ENCODE assay signal across 26 cellular contexts in the genomic region with DNA sequence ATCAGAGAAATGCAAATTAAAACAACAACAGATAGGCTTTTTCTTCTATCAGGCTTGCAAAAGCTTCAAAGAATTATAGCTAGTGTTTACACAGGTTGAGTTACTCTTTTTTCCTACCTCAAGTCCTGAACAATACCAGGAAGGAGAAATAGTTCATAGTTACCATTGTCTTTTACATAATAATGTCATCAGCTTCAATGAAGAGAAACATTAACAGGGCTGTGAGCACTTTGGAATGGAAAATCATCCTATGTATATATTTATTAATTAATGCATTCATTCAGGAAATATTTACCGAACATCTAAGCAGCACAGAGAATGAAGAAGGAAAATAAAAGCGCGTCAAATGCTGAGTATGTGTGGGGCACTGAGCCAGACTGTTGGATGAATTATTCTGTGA.
"Had no signal": no experiment of that assay in that cellular context is flagged by ENCODE, and none has a peak within 500 bp of the region (broad histone marks: within the 10 kb centered on the region; RNA-seq: fewer than 3 reads in every experiment).

No MANE protein-coding gene starts in this region.

- H3K27me3 ChIP-seq: esophagus squamous epithelium, heart right ventricle, sigmoid colon, stomach, thyroid gland had no signal

- H3K9me3 ChIP-seq: esophagus squamous epithelium, heart right ventricle, lower lobe of right lung, mucosa of descending colon, sigmoid colon, stomach, thyroid gland had no signal

- H3K36me3 ChIP-seq: esophagus squamous epithelium, heart right ventricle, lower lobe of right lung, sigmoid colon, stomach, thyroid gland had no signal

- DNase-seq: cortex of kidney; effector CD8-positive, alpha-beta T cell; erythroblast; esophagus squamous epithelium; foreskin melanocyte; glutamatergic neuron; heart right ventricle; hippocampal formation; immature natural killer cell; islet precursor cell; left ventricle myocardium superior; lower lobe of right lung; mesenchymal stem cell; mucosa of descending colon; naive B cell; right cardiac atrium; sigmoid colon; stimulated activated CD4-positive, alpha-beta T cell treated with anti-CD3 and anti-CD28 coated beads, Interleukin-2, amount 100 ng/mL, for 24 hours; stimulated activated CD4-positive, alpha-beta T cell treated with anti-CD3 and anti-CD28 coated beads, Interleukin-4, amount 100 ng/mL, for 24 hours; stimulated activated naive CD4-positive, alpha-beta T cell treated with Interleukin-2 at 50 U/mL for 16 hours; stomach; thyroid gland; trophoblast cell had no signal

- H3K4me3 ChIP-seq: esophagus squamous epithelium, heart right ventricle, lower lobe of right lung, mucosa of descending colon, sigmoid colon, stomach, thyroid gland had no signal

- ATAC-seq: heart right ventricle; left ventricle myocardium superior; lower lobe of right lung; mucosa of descending colon; natural killer cell treated with Interleukin-12 subunit alpha and Interleukin-12 subunit beta and Interleukin-15 and Interleukin-18, amount 100 ng/mL, for 72 hours; right cardiac atrium; stimulated activated effector memory CD8-positive, alpha-beta T cell treated with anti-CD3 and anti-CD28 coated beads, Interleukin-12 subunit alpha, Interleukin-12 subunit beta, amount 100 ng/mL, for 72 hours had no signal

- H3K27ac ChIP-seq: esophagus squamous epithelium, heart right ventricle, lower lobe of right lung, parathyroid adenoma, sigmoid colon, stomach, thyroid gland had no signal

- H3K4me1 ChIP-seq: lower lobe of right lung, parathyroid adenoma, sigmoid colon, stomach, thyroid gland had no signal
